ENCODE assay signal across 8 cellular contexts in genomic region chr2:121099329-121100318, GRCh38.
DNase-seq lines count a peak whose midpoint lies in the region; ATAC-seq, FAIRE-seq and TF ChIP-seq lines count a peak whose summit lies in the region.

No MANE protein-coding gene starts in this region.

- peak; percentile 61 for ATAC-seq in mucosa of descending colon

- intact Hi-C loops in mucosa of descending colon (cut with DNase I, micrococcal nuclease): loop anchor here in 1 of 2 donors (10.0 kb wide), 1 partner anchor 255 kb away; no protein-coding TSS in a partner anchor
- intact Hi-C loops in esophagus muscularis mucosa (cut with DNase I): loop anchor here (10.0 kb wide), 1 partner anchor 255 kb away; no protein-coding TSS in a partner anchor

- no peak overlapping the region for H2BK120ac ChIP-seq in neuronal stem cell (ENCODE audit: low read depth, low read length)

- H3K4me1 ChIP-seq in mucosa of descending colon (ENCODE audit: low read depth) (no peaks in the 10 kb centered on the region), esophagus muscularis mucosa (peaks cover 6 to 12% (median 8%) of the 10 kb centered on the region in 4 donors), neuronal stem cell (ENCODE audit: control insufficient read depth in 2 of 2, insufficient read depth in 1 of 2, low read depth in 1 of 2, low read length in 2 of 2) (peaks cover 0 to 2% of the 10 kb centered on the region in 2 donors)

- H3K14ac ChIP-seq in neuronal stem cell (ENCODE audit: low read length): no peak overlapping the region

- H2BK5ac ChIP-seq in neuronal stem cell (ENCODE audit: low read length): no peak overlapping the region

- no peak for TF ChIP-seq EP300 in esophagus muscularis mucosa (IDR thresholded peaks at IDR 0.05)

- TF ChIP-seq CTCF in D721Med (IDR thresholded peaks at IDR 0.05; ENCODE audit: insufficient read depth, missing control alignments) (peak; percentile 47), mucosa of descending colon (IDR thresholded peaks at IDR 0.05) (no peak), esophagus muscularis mucosa (IDR thresholded peaks at IDR 0.05) (peak in 1 of 3 experiments; percentile 19)

- H2AK5ac ChIP-seq in neuronal stem cell (ENCODE audit: low read depth, low read length): no peak overlapping the region

- H3K23ac ChIP-seq in neuronal stem cell (ENCODE audit: low read depth, low read length, poor library complexity): no peak overlapping the region

- H3K27me3 ChIP-seq in esophagus muscularis mucosa (peaks cover 0 to 28% (median 0%) of the 10 kb centered on the region in 4 donors), neuronal stem cell (ENCODE audit: control insufficient read depth in 3 of 3, insufficient read depth in 3 of 3, low read depth in 1 of 3, low read length in 3 of 3) (peaks cover 0 to 9% (median 0%) of the 10 kb centered on the region in 3 experiments)

- no peak overlapping the region for H3K4me3 ChIP-seq in mucosa of descending colon
- no peak overlapping the region for H3K4me3 ChIP-seq in esophagus muscularis mucosa
- H3K4me3 ChIP-seq in neuronal stem cell (ENCODE audit: low read length in 2 of 2): no peak overlapping the region

- no peak overlapping the region for H4K91ac ChIP-seq in neuronal stem cell (ENCODE audit: low read depth, low read length, poor library complexity)

- 57% methylated on average over 7 of the region's 8 CpGs for WGBS in esophagus muscularis mucosa
- WGBS in neuronal stem cell (ENCODE audit: extremely low coverage in 2 of 2, insufficient read length in 2 of 2, insufficient replicate concordance in 1 of 2), 2 donors: no CpG with 5 or more reads among the region's 8 CpGs

- no peak overlapping the region for H3K4me2 ChIP-seq in neuronal stem cell (ENCODE audit: insufficient read depth, low read length, poor library complexity, severe bottlenecking)

- no peak overlapping the region for H3K4ac ChIP-seq in neuronal stem cell (ENCODE audit: low read length)

- H4K8ac ChIP-seq in neuronal stem cell (ENCODE audit: low read depth, low read length): no peak overlapping the region

- H3K9ac ChIP-seq in neuronal stem cell (ENCODE audit: low read depth, low read length, poor library complexity): no peak overlapping the region

- H3K27ac ChIP-seq in esophagus muscularis mucosa (replicated peaks in 1 of 4) (no peak overlapping the region), neuronal stem cell (replicated peaks; ENCODE audit: low read length) (no peak overlapping the region)

- no peak overlapping the region for H2BK12ac ChIP-seq in neuronal stem cell (ENCODE audit: low read length)

- no peak for FAIRE-seq in D721Med (lab: Jason Lieb, UNC)
- no peak for FAIRE-seq in GM12891 (lab: Jason Lieb, UNC)

- no peak overlapping the region for H2AFZ ChIP-seq in neuronal stem cell (ENCODE audit: low read length)

- H3K9me3 ChIP-seq in mucosa of descending colon: no peaks in the 10 kb centered on the region
- H3K9me3 ChIP-seq in esophagus muscularis mucosa: no peaks in the 10 kb centered on the region
- H3K9me3 ChIP-seq in neuronal stem cell (replicated peaks in 1 of 2; ENCODE audit: control insufficient read depth in 2 of 2, insufficient read depth in 1 of 2, low read depth in 1 of 2, low read length in 2 of 2): no peaks in the 10 kb centered on the region

- DNase-seq in D721Med (ENCODE audit: insufficient read length, low spot score): no peak
- DNase-seq in Kasumi-1 (lab: John Stamatoyannopoulos, UW): peak; percentile 6 to 39
- peak; percentile 22 for DNase-seq in cerebellar cortex (ENCODE audit: low spot score)
- DNase-seq in mucosa of descending colon: peak in 1 of 3 donors; percentile 57
- DNase-seq in GM12891 (ENCODE audit: insufficient read length, low spot score): no peak
- no peak for DNase-seq in NOMO-1 treated with dmso at 0.1 percent for 144 hours (lab: John Stamatoyannopoulos, UW; ENCODE audit: unreplicated experiment)
- no peak for DNase-seq in esophagus muscularis mucosa (ENCODE audit: extremely low spot score)
- DNase-seq in neuronal stem cell (ENCODE audit: low spot score): no peak

- TF ChIP-seq POLR2A in GM12891 (IDR thresholded peaks at IDR 0.05; ENCODE audit: low read depth, low read length): no peak
- TF ChIP-seq POLR2A in esophagus muscularis mucosa (IDR thresholded peaks at IDR 0.05; ENCODE audit: low read depth): no peak

- no peaks in the 10 kb centered on the region for H3K79me1 ChIP-seq in neuronal stem cell (ENCODE audit: low read depth, low read length)

- H3K36me3 ChIP-seq in mucosa of descending colon (ENCODE audit: low read depth): no peaks in the 10 kb centered on the region
- H3K36me3 ChIP-seq in esophagus muscularis mucosa: no peaks in the 10 kb centered on the region
- no peaks in the 10 kb centered on the region for H3K36me3 ChIP-seq in neuronal stem cell (replicated peaks in 1 of 2; ENCODE audit: control insufficient read depth in 2 of 2, insufficient read depth in 2 of 2, low read length in 2 of 2)

- no peak overlapping the region for H2BK15ac ChIP-seq in neuronal stem cell (ENCODE audit: low read length)

- H3K18ac ChIP-seq in neuronal stem cell (ENCODE audit: low read length): no peak overlapping the region

TF ChIP-seq in GM12891, 5 proteins besides CTCF, POLR2A, EP300 and RAD21:
- no peak for TF ChIP-seq POLR2AphosphoS5 (IDR thresholded peaks at IDR 0.05; ENCODE audit: low read depth, low read length)
- TF ChIP-seq SPI1 (IDR thresholded peaks at IDR 0.05; ENCODE audit: low read depth, low read length): no peak
- TF ChIP-seq POU2F2 (IDR thresholded peaks at IDR 0.05; ENCODE audit: low read depth, low read length): no peak
- no peak for TF ChIP-seq PAX5 (IDR thresholded peaks at IDR 0.05; ENCODE audit: insufficient read depth, low read length, severe bottlenecking)
- no peak for TF ChIP-seq TAF1 (IDR thresholded peaks at IDR 0.05; ENCODE audit: low read depth, low read length)

Comparison
In these comparisons a context has a peak if more than half of its experiments do, and no peak if none do; other contexts are left out.
1. DNase-seq: peak in Kasumi-1 (2 of 2) and cerebellar cortex (single experiment); none in D721Med (single experiment), GM12891 (single experiment), NOMO-1 treated with dmso at 0.1 percent for 144 hours (single experiment), esophagus muscularis mucosa (single experiment) and neuronal stem cell (single experiment).